10 cellular contexts compared by ENCODE assay signal in genomic region chr4:6245246-6246169, GRCh38. TPM values are rescaled to one million over a fixed set of nuclear protein-coding genes. Genes with fewer than 3 reads are reported as not detected.
DNase-seq lines count a peak whose midpoint lies in the region; ATAC-seq, FAIRE-seq and TF ChIP-seq lines count a peak whose summit lies in the region.
"Had no signal": no experiment of that assay in that cellular context is flagged by ENCODE, and none has a peak within 500 bp of the region (broad histone marks: within the 10 kb centered on the region; RNA-seq: fewer than 3 reads in every experiment).

No MANE protein-coding gene starts in this region.

- H3K27me3 ChIP-seq in iPS-20b (ENCODE audit: insufficient read depth, low read length) = peaks cover 10% of the 10 kb centered on the region
- peaks cover 0 to 12% of the 10 kb centered on the region in 2 donors for H3K27me3 ChIP-seq in small intestine (ENCODE audit: control insufficient read depth in 2 of 2, insufficient read depth in 2 of 2, low read length in 2 of 2)

- peak; percentile 24 for TF ChIP-seq CTCF in retinal pigment epithelial cell (conservative IDR thresholded peaks at IDR 0.05; ENCODE audit: low read depth, low read length)

- H3K9me3 ChIP-seq in iPS-20b (ENCODE audit: insufficient read depth, low read depth, low read length) (peaks cover 8% of the 10 kb centered on the region; the same call in 1 of the 2 replicates), small intestine (ENCODE audit: control insufficient read depth, low read depth) (no peaks in the 10 kb centered on the region)

- no peak overlapping the region for H3K27ac ChIP-seq in iPS-20b (ENCODE audit: low read length)
- H3K27ac ChIP-seq in small intestine (ENCODE audit: low read depth in 1 of 2, low read length in 1 of 2) = no peak overlapping the region

- DNase-seq in Daoy (ENCODE audit: low read depth) = peak; percentile 27
- DNase-seq in cerebellar nuclear complex (lab: John Stamatoyannopoulos, UW) = peak; percentile 43 to 53
- no peak for DNase-seq in retinal pigment epithelial cell (ENCODE audit: low read depth)
- no peak for DNase-seq in small intestine
- DNase-seq in GM03348 (ENCODE audit: low spot score) = no peak
- DNase-seq: T-cell had no signal

- WGBS in small intestine, 3 donors = 14 to 37% (median 32%) methylated on average over 50 to 67 of the region's 67 CpGs

- H3K4me1 ChIP-seq in iPS-20b (ENCODE audit: insufficient read depth, low read length) = peaks cover 6% of the 10 kb centered on the region; the same call in 1 of the 2 replicates
- H3K4me1 ChIP-seq in small intestine (ENCODE audit: control insufficient read depth in 2 of 2, insufficient read depth in 1 of 2, low read depth in 1 of 2, low read length in 1 of 2) = no peaks in the 10 kb centered on the region

- H3K4me3 ChIP-seq in iPS-20b (ENCODE audit: low read length) = peak overlapping the region; percentile 61; the same call in 1 of the 2 replicates
- H3K4me3 ChIP-seq in retinal pigment epithelial cell (ENCODE audit: low read length) = peak overlapping the region; percentile 41
- no peak overlapping the region for H3K4me3 ChIP-seq in small intestine (ENCODE audit: low read depth in 1 of 2, low read length in 2 of 2)

- no peak for ATAC-seq in GM19023 (IDR thresholded peaks at IDR 0.05; ENCODE audit: unreplicated experiment)
- no peak for ATAC-seq in GM18861 (IDR thresholded peaks at IDR 0.05; ENCODE audit: unreplicated experiment)
- ATAC-seq: T-cell had no signal

- no peak for FAIRE-seq in small intestine (lab: Jason Lieb, UNC)

- H3K9ac ChIP-seq in iPS-20b (ENCODE audit: low read depth, low read length) = peak overlapping the region; percentile 51; the same call in 1 of the 2 replicates

- H3K36me3 ChIP-seq in iPS-20b (ENCODE audit: insufficient read depth, low read depth, low read length) (no peaks in the 10 kb centered on the region), small intestine (ENCODE audit: control insufficient read depth in 2 of 2, insufficient read depth in 2 of 2, low read length in 2 of 2) (no peaks in the 10 kb centered on the region)

RNA-seq across cellular contexts. Expression of gene WFS1, which starts 24.1 kb away (rescaled TPM):
- total RNA-seq in Daoy (2014; rRNA removed; shearing (Covaris generic)) = 17.6 and 19.3 TPM in 2 replicates
- polyA plus RNA-seq in small intestine = 10 to 100 TPM in 1 of 3 donors, 1 to 10 TPM in 2; 4.1 to 15.7 (median 8.7) TPM

RNA-seq across cellular contexts. Expression of gene JAKMIP1, which starts 45.2 kb away (rescaled TPM):
- total RNA-seq in Daoy (2014; rRNA removed; shearing (Covaris generic)) = 0.40 and 1.3 TPM in 2 replicates
- 1 to 10 TPM in 2 of 3 donors, under 1 TPM in 1; 0.67 to 1.8 (median 1.4) TPM for polyA plus RNA-seq in small intestine
- total RNA-seq: M059J had no signal

Comparison
In these comparisons a context has a peak if more than half of its experiments do, and no peak if none do; other contexts are left out.
1. DNase-seq: peak in Daoy (single experiment) and cerebellar nuclear complex (2 of 2); none in retinal pigment epithelial cell (single experiment), small intestine (single experiment) and GM03348 (single experiment).
2. H3K4me3 ChIP-seq: peak in iPS-20b (single experiment) and retinal pigment epithelial cell (single experiment); none in small intestine (0 of 2).